1 cellular context compared by ENCODE assay signal in genomic region chr6:27290065-27290849, GRCh38.
TF ChIP-seq lines count a peak whose summit lies in the region.

No MANE protein-coding gene starts in this region.

TF ChIP-seq in K562, 482 proteins besides CTCF, POLR2A, EP300 and RAD21 (continued from another document and continues in another):
- peak; percentile 80; the same call in 1 of the 2 replicates for TF ChIP-seq RFX5 (IDR thresholded peaks at IDR 0.05; ENCODE audit: low read depth, low read length)
- TF ChIP-seq ATF3 (IDR thresholded peaks at IDR 0.05): no peak
- TF ChIP-seq ATF3 (CRISPR knock-in tag; conservative IDR thresholded peaks at IDR 0.05): peak; percentile 26; the same call in 1 of the 2 replicates
- 0 out of 2 replicates have a peak, but pooled peaks have one; percentile 8 for TF ChIP-seq CGGBP1 (CRISPR knock-in tag; IDR thresholded peaks at IDR 0.05)
- TF ChIP-seq ETV6 (IDR thresholded peaks at IDR 0.05; ENCODE audit: borderline replicate concordance in 1 of 2, low read depth in 2 of 2, low read length in 1 of 2): no peak
- TF ChIP-seq ETV6 (CRISPR knock-in tag; IDR thresholded peaks at IDR 0.05; ENCODE audit: borderline replicate concordance): no peak
- TF ChIP-seq RBFOX2 (IDR thresholded peaks at IDR 0.05; ENCODE audit: low read depth, low read length): 0 out of 2 replicates have a peak, but pooled peaks have one; percentile 25
- TF ChIP-seq GTF2A2 (tag; IDR thresholded peaks at IDR 0.05): no peak
- peak; percentile 67 for TF ChIP-seq TOE1 (IDR thresholded peaks at IDR 0.05; ENCODE audit: borderline replicate concordance)
- TF ChIP-seq TOE1 (CRISPR knock-in tag; IDR thresholded peaks at IDR 0.05; ENCODE audit: borderline replicate concordance, low read depth): no peak
- no peak for TF ChIP-seq RBM15 (IDR thresholded peaks at IDR 0.05; ENCODE audit: insufficient read depth, low read length)
- TF ChIP-seq RNF2 (IDR thresholded peaks at IDR 0.05): peak; percentile 74
- TF ChIP-seq SMAD2 (IDR thresholded peaks at IDR 0.05; ENCODE audit: low read depth, low read length): no peak
- TF ChIP-seq TCF3 (CRISPR knock-in tag; IDR thresholded peaks at IDR 0.05): peak; percentile 74
- TF ChIP-seq ETV5 (CRISPR knock-in tag; IDR thresholded peaks at IDR 0.05; ENCODE audit: low read depth): peak; percentile 80
- TF ChIP-seq CHD2 (IDR thresholded peaks at IDR 0.05; ENCODE audit: low read depth, low read length): peak; percentile 63; the same call in 1 of the 2 replicates
- TF ChIP-seq ZNF589 (CRISPR knock-in tag; IDR thresholded peaks at IDR 0.05; ENCODE audit: low read depth): peak; percentile 67
- TF ChIP-seq RBM14 (IDR thresholded peaks at IDR 0.05; ENCODE audit: borderline replicate concordance, insufficient read depth, low read depth, low read length): no peak
- peak; percentile 64 to 96 for TF ChIP-seq TBL1XR1 (IDR thresholded peaks at IDR 0.05; ENCODE audit: low read length in 2 of 2)
- TF ChIP-seq TAL1 (IDR thresholded peaks at IDR 0.05): peak; percentile 83
- no peak for TF ChIP-seq NR2C2 (CRISPR knock-in tag; IDR thresholded peaks at IDR 0.05)
- peak; percentile 69 for TF ChIP-seq NR2C2 (tag; IDR thresholded peaks at IDR 0.05)
- TF ChIP-seq ZNF512 (tag; IDR thresholded peaks at IDR 0.05): 0 out of 2 replicates have a peak, but pooled peaks have one; percentile 36
- TF ChIP-seq EGR1 (conservative IDR thresholded peaks at IDR 0.05): no peak; the same call in 1 of the 2 replicates
- TF ChIP-seq SMAD4 (CRISPR knock-in tag; conservative IDR thresholded peaks at IDR 0.05): peak; percentile 31
- peak; percentile 37; the same call in 1 of the 2 replicates for TF ChIP-seq MAFF (IDR thresholded peaks at IDR 0.05; ENCODE audit: low read length)
- 0 out of 2 replicates have a peak, but pooled peaks have one; percentile 35 for TF ChIP-seq HES1 (IDR thresholded peaks at IDR 0.05; ENCODE audit: low read depth)
- TF ChIP-seq USF1 (CRISPR knock-in tag; IDR thresholded peaks at IDR 0.05): no peak
- peak; percentile 49; the same call in 1 of the 2 replicates for TF ChIP-seq ZNF644 (tag; IDR thresholded peaks at IDR 0.05; ENCODE audit: low read depth)
- TF ChIP-seq FOXJ2 (tag; IDR thresholded peaks at IDR 0.05): peak; percentile 72
- TF ChIP-seq ATF1 (CRISPR knock-in tag; IDR thresholded peaks at IDR 0.05): no peak
- TF ChIP-seq ATF1 (tag; IDR thresholded peaks at IDR 0.05): peak; percentile 62; the same call in 1 of the 2 replicates
- peak; percentile 60; the same call in 1 of the 2 replicates for TF ChIP-seq ZSCAN29 (IDR thresholded peaks at IDR 0.05)
- TF ChIP-seq GATA2 (CRISPR knock-in tag; IDR thresholded peaks at IDR 0.05): peak; percentile 46
- TF ChIP-seq ZNF134 (CRISPR knock-in tag; conservative IDR thresholded peaks at IDR 0.05): no peak
- TF ChIP-seq ILF3 (IDR thresholded peaks at IDR 0.05; ENCODE audit: borderline replicate concordance): 0 out of 2 replicates have a peak, but pooled peaks have one; percentile 28
- TF ChIP-seq TRIM28 (IDR thresholded peaks at IDR 0.05): 0 out of 2 replicates have a peak, but pooled peaks have one; percentile 24
- 0 out of 2 replicates have a peak, but pooled peaks have one; percentile 19 for TF ChIP-seq ZNF75A (CRISPR knock-in tag; IDR thresholded peaks at IDR 0.05)
- no peak for TF ChIP-seq CREBBP (IDR thresholded peaks at IDR 0.05; ENCODE audit: low read depth, low read length)
- TF ChIP-seq E2F1 (CRISPR knock-in tag; IDR thresholded peaks at IDR 0.05): 0 out of 2 replicates have a peak, but pooled peaks have one; percentile 12
- no peak for TF ChIP-seq STAG1 (CRISPR knock-in tag; IDR thresholded peaks at IDR 0.05; ENCODE audit: borderline replicate concordance)
- TF ChIP-seq MXI1 (IDR thresholded peaks at IDR 0.05; ENCODE audit: low read depth, low read length): 0 out of 2 replicates have a peak, but pooled peaks have one; percentile 32
- TF ChIP-seq MYC (IDR thresholded peaks at IDR 0.05; ENCODE audit: low read depth, low read length): peak; percentile 66
- 0 out of 2 replicates have a peak, but pooled peaks have one; percentile 22 for TF ChIP-seq MYC (CRISPR knock-in tag; IDR thresholded peaks at IDR 0.05; ENCODE audit: borderline replicate concordance, low read depth)
- no peak for TF ChIP-seq NFIX (CRISPR knock-in tag; IDR thresholded peaks at IDR 0.05; ENCODE audit: low read depth)
- no peak for TF ChIP-seq PYGO2 (tag; IDR thresholded peaks at IDR 0.05)
- TF ChIP-seq HLTF (IDR thresholded peaks at IDR 0.05): peak; percentile 91; the same call in 1 of the 2 replicates
- TF ChIP-seq CBX1 (IDR thresholded peaks at IDR 0.05; ENCODE audit: low read depth): peak; percentile 19; the same call in 1 of the 2 replicates
- peak; percentile 81; the same call in 1 of the 2 replicates for TF ChIP-seq ARID3A (IDR thresholded peaks at IDR 0.05; ENCODE audit: borderline replicate concordance, low read depth, low read length)
- 0 out of 4 replicates have a peak, but pooled peaks of 1 of the 2 experiments have one; percentile 16 for TF ChIP-seq ZNF639 (CRISPR knock-in tag; conservative IDR thresholded peaks at IDR 0.05 in 1 of 2, IDR thresholded peaks at IDR 0.05 in 1 of 2)
- TF ChIP-seq ZNF12 (CRISPR knock-in tag; IDR thresholded peaks at IDR 0.05): no peak
- peak; percentile 90; the same call in 1 of the 2 replicates for TF ChIP-seq HMGXB4 (CRISPR knock-in tag; IDR thresholded peaks at IDR 0.05)
- TF ChIP-seq ZNF395 (CRISPR knock-in tag; IDR thresholded peaks at IDR 0.05): 0 out of 2 replicates have a peak, but pooled peaks have one; percentile 16
- TF ChIP-seq BMI1 (IDR thresholded peaks at IDR 0.05; ENCODE audit: low read length): no peak
- TF ChIP-seq ATF7 (IDR thresholded peaks at IDR 0.05): peak; percentile 51; the same call in 1 of the 2 replicates
- no peak for TF ChIP-seq ZNF165 (CRISPR knock-in tag; IDR thresholded peaks at IDR 0.05; ENCODE audit: borderline replicate concordance)
- TF ChIP-seq ARID1B (IDR thresholded peaks at IDR 0.05): peak; percentile 93
- TF ChIP-seq STAT5B (CRISPR knock-in tag; IDR thresholded peaks at IDR 0.05): no peak
